In genomic region chr19:57578487-57579205, GRCh38 we compare ENCODE assay signal across 8 cellular contexts. TPM values are rescaled to one million over a fixed set of nuclear protein-coding genes. Genes with fewer than 3 reads are reported as not detected.
DNase-seq lines count a peak whose midpoint lies in the region; ATAC-seq and TF ChIP-seq lines count a peak whose summit lies in the region.

Gene ZNF416 (minus strand): TSS chr19:57578911. CDS start chr19:57578704, 207 bp downstream.

- POLR2A ChIA-PET in WTC11 (lab: Charles Lee), result interaction anchor here (1.0 kb wide), 1 partner anchor 36 kb away, joined by 3 read pairs; the partner anchor contains the start of gene ZNF134

- H3K9ac ChIP-seq in smooth muscle cell (ENCODE audit: low read depth), result peak within 1 kb of the TSS; percentile 79

- peaks cover 27% of the 10 kb centered on the region for H3K36me3 ChIP-seq in smooth muscle cell (ENCODE audit: low read depth)

- ATAC-seq in GM18909 (IDR thresholded peaks at IDR 0.05; ENCODE audit: poor library complexity, unreplicated experiment) (peak; percentile 95), HG03159 (IDR thresholded peaks at IDR 0.05; ENCODE audit: unreplicated experiment) (peak; percentile 94), WTC11 (peak; percentile 80)

- peaks cover 25% of the 10 kb centered on the region for H3K9me3 ChIP-seq in smooth muscle cell (replicated peaks; ENCODE audit: low read depth)

- peaks cover 53% of the 10 kb centered on the region for H3K36me3 Mint-ChIP-seq in WTC11
- peaks cover 41 to 51% (median 44%) of the 10 kb centered on the region in 3 donors for H3K36me3 Mint-ChIP-seq in immature natural killer cell

- H3K4me3 ChIP-seq in smooth muscle cell, result peak within 1 kb of the TSS; percentile 84

- H3K79me2 ChIP-seq in smooth muscle cell (ENCODE audit: low read depth), result peaks cover 12% of the 10 kb centered on the region

- H3K4me1 ChIP-seq in smooth muscle cell (ENCODE audit: low read depth), result peaks cover 6% of the 10 kb centered on the region

- H3K4me3 Mint-ChIP-seq in WTC11 (peak within 1 kb of the TSS; percentile 82), immature natural killer cell (peak within 1 kb of the TSS; percentile 79 to 89 (median 86))

- H4K20me1 ChIP-seq in smooth muscle cell (ENCODE audit: low read depth), result no peaks in the 10 kb centered on the region

- CTCF ChIA-PET in WTC11 (lab: Charles Lee), result interaction anchor here (0.6 kb wide), 1 partner anchor 55 kb away, joined by 3 read pairs; no protein-coding TSS in a partner anchor

- peak within 1 kb of the TSS; percentile 31 for H3K27ac ChIP-seq in caudate nucleus (ENCODE audit: low read depth, low read length)
- H3K27ac ChIP-seq in smooth muscle cell (ENCODE audit: low read depth), result peak within 1 kb of the TSS; percentile 10

- H2AFZ ChIP-seq in smooth muscle cell (ENCODE audit: low read depth), result peak within 1 kb of the TSS; percentile 94

- peak within 1 kb of the TSS; percentile 85 for H3K4me2 ChIP-seq in smooth muscle cell

- H3K4me1 Mint-ChIP-seq in WTC11 (peaks cover 18% of the 10 kb centered on the region), immature natural killer cell (peaks cover 25 to 35% of the 10 kb centered on the region in 2 donors)

- H3K27me3 ChIP-seq in smooth muscle cell (ENCODE audit: low read depth), result no peaks in the 10 kb centered on the region

- WGBS in smooth muscle cell (ENCODE audit: low lambda C conversion rate), result under 1% methylated on average over 62 of the region's 62 CpGs

- peaks cover 60% of the 10 kb centered on the region for H3K9me3 Mint-ChIP-seq in WTC11
- H3K9me3 Mint-ChIP-seq in immature natural killer cell, result peaks cover 27 to 60% (median 49%) of the 10 kb centered on the region in 6 donors

- H3K27ac Mint-ChIP-seq in WTC11, result no peak within 1 kb of the TSS
- peak within 1 kb of the TSS; percentile 73 to 91 (median 86) for H3K27ac Mint-ChIP-seq in immature natural killer cell

- DNase-seq in AG08396 (ENCODE audit: low spot score) (peak; percentile 99), NCI-H2227 (lab: John Stamatoyannopoulos, UW; ENCODE audit: unreplicated experiment) (peak; percentile 100), WTC11 (ENCODE audit: low spot score) (peak; percentile 97), caudate nucleus (lab: John Stamatoyannopoulos, UW) (peak; percentile 56 to 99 (median 95)), immature natural killer cell (peak; percentile 94 to 96 (median 95)), smooth muscle cell (lab: John Stamatoyannopoulos, UW; ENCODE audit: unreplicated experiment) (peak; percentile 69)

- H3K27me3 Mint-ChIP-seq in WTC11 (ENCODE audit: low read depth), result peaks cover 17% of the 10 kb centered on the region
- peaks cover 5 to 7% (median 5%) of the 10 kb centered on the region in 3 donors for H3K27me3 Mint-ChIP-seq in immature natural killer cell (ENCODE audit: low read depth in 3 of 3)

- TF ChIP-seq CTCF in WTC11 (IDR thresholded peaks at IDR 0.05) (no peak), smooth muscle cell (IDR thresholded peaks at IDR 0.05; ENCODE audit: borderline replicate concordance, insufficient read depth, poor library complexity, severe bottlenecking) (no peak)

- H3F3A ChIP-seq in smooth muscle cell (ENCODE audit: low read depth), result no peaks in the 10 kb centered on the region

TF ChIP-seq in WTC11, 78 proteins besides CTCF, POLR2A, EP300 and RAD21 (continues in another document):
- no peak for TF ChIP-seq PRDM15 (CRISPR knock-in tag; IDR thresholded peaks at IDR 0.05)
- TF ChIP-seq MAX (CRISPR knock-in tag; IDR thresholded peaks at IDR 0.05), result peak; percentile 88
- no peak for TF ChIP-seq E2F4 (CRISPR knock-in tag; IDR thresholded peaks at IDR 0.05; ENCODE audit: borderline replicate concordance, low read depth)
- 0 out of 2 replicates have a peak, but pooled peaks have one; percentile 40 for TF ChIP-seq E2F5 (CRISPR knock-in tag; IDR thresholded peaks at IDR 0.05)
- TF ChIP-seq GABPB1 (CRISPR knock-in tag; IDR thresholded peaks at IDR 0.05), result peak; percentile 70
- TF ChIP-seq FOXP4 (CRISPR knock-in tag; IDR thresholded peaks at IDR 0.05), result no peak
- peak; percentile 26; the same call in 1 of the 2 replicates for TF ChIP-seq ETV6 (CRISPR knock-in tag; IDR thresholded peaks at IDR 0.05)
- TF ChIP-seq CREM (CRISPR knock-in tag; IDR thresholded peaks at IDR 0.05), result peak; percentile 66; the same call in 1 of the 2 replicates
- peak; percentile 74 for TF ChIP-seq FOXP1 (CRISPR knock-in tag; IDR thresholded peaks at IDR 0.05; ENCODE audit: borderline replicate concordance)

RNA-seq across cellular contexts. Expression of gene ZNF416, which starts in this region (rescaled TPM):
- total RNA-seq in WTC11 (2021) (8.3 to 10.0 TPM (median 9.1 TPM) in 3 replicates), smooth muscle cell (5.4 and 6.6 TPM in 2 replicates)
- polyA plus RNA-seq in immature natural killer cell (1 to 10 TPM; 3.2 to 6.2 (median 4.1) TPM), smooth muscle cell (3.6 TPM in 2 replicates)

Comparison
In these comparisons a context has a peak if more than half of its experiments do, and no peak if none do; other contexts are left out.
1. Peak in every context shown above with its lines: DNase-seq, ATAC-seq, H3K4me3 ChIP-seq and H3K27ac ChIP-seq.